Comparison of ENCODE assay signal across 17 cellular contexts in genomic region chr2:239392072-239392357, GRCh38. TPM values are rescaled to one million over a fixed set of nuclear protein-coding genes. Genes with fewer than 3 reads are reported as not detected.
DNase-seq lines count a peak whose midpoint lies in the region; ATAC-seq, FAIRE-seq and TF ChIP-seq lines count a peak whose summit lies in the region.
"Had no signal": no experiment of that assay in that cellular context is flagged by ENCODE, and none has a peak within 500 bp of the region (broad histone marks: within the 10 kb centered on the region; RNA-seq: fewer than 3 reads in every experiment).

No MANE protein-coding gene starts in this region.

- H3K4me1 ChIP-seq in DND-41 (ENCODE audit: insufficient read depth, low read length): peaks cover 61% of the 10 kb centered on the region
- H3K4me1 ChIP-seq in H1 (replicated peaks in 1 of 4; ENCODE audit: control insufficient read depth in 3 of 4, insufficient read depth in 4 of 4, low read length in 3 of 4): peaks cover 0 to 9% (median 4%) of the 10 kb centered on the region in 4 experiments; a peak in 3 of 7 replicates
- H3K4me1 ChIP-seq: A549 had no signal

- H3K79me1 ChIP-seq in H1 (ENCODE audit: low read depth, low read length): peaks cover 20% of the 10 kb centered on the region

- H3K79me2 ChIP-seq in DND-41 (ENCODE audit: insufficient read depth, low read length): peaks cover 100% of the 10 kb centered on the region
- H3K79me2 ChIP-seq in H1 (ENCODE audit: control insufficient read depth in 1 of 2, insufficient read depth in 2 of 2, low read length in 2 of 2): peaks cover 7 to 92% of the 10 kb centered on the region in 2 experiments; a peak in 3 of 4 replicates

- no peak overlapping the region for H2BK15ac ChIP-seq in H1 (ENCODE audit: low read length)

- CTCF ChIA-PET in H1 (lab: Charles Lee; ENCODE audit: partially characterized antibody): interaction anchor here (2.1 to 5.4 kb wide), 2 partner anchors 11 to 21 kb away, joined by 4 to 30 read pairs; no protein-coding TSS in a partner anchor

- H4K20me1 ChIP-seq in DND-41 (ENCODE audit: insufficient read depth, low read length): peaks cover 95% of the 10 kb centered on the region
- peaks cover 32 to 40% of the 10 kb centered on the region in 2 experiments for H4K20me1 ChIP-seq in H1 (replicated peaks in 1 of 2; ENCODE audit: control insufficient read depth in 1 of 2, insufficient read depth in 2 of 2, low read length in 2 of 2)

- 98% methylated on average over 11 of the region's 12 CpGs; no CpG with 5 or more reads in 1 of the 2 experiments for WGBS in H1 (ENCODE audit: extremely low coverage in 1 of 2, insufficient coverage in 1 of 2, insufficient read length in 1 of 2, insufficient replicate concordance in 2 of 2, low coverage in 1 of 2, low lambda C conversion rate in 2 of 2, missing lambda C conversion rate in 1 of 2), 2 experiments

- no peak overlapping the region for H2AK5ac ChIP-seq in H1 (ENCODE audit: low read depth, low read length)

- TF ChIP-seq POLR2A in H1 (IDR thresholded peaks at IDR 0.05; ENCODE audit: control extremely low read depth in 1 of 2, low read depth in 2 of 2, low read length in 2 of 2): no peak

- TF ChIP-seq CTCF in D721Med (IDR thresholded peaks at IDR 0.05; ENCODE audit: insufficient read depth, missing control alignments) (no peak), DND-41 (IDR thresholded peaks at IDR 0.05; ENCODE audit: borderline replicate concordance, extremely low read depth, low read length, poor library complexity, severe bottlenecking) (no peak), H1 (IDR thresholded peaks at IDR 0.05; ENCODE audit: control extremely low read depth in 1 of 3, insufficient read depth in 1 of 3, low read depth in 1 of 3, low read length in 3 of 3) (no peak)

- no peaks in the 10 kb centered on the region for H3K9me3 ChIP-seq in DND-41 (ENCODE audit: insufficient read depth, low read length, severe bottlenecking)
- no peaks in the 10 kb centered on the region for H3K9me3 ChIP-seq in H1 (ENCODE audit: insufficient read depth in 2 of 2, low read depth in 1 of 2, low read length in 1 of 2)
- H3K9me3 ChIP-seq: A549, BE2C, HAP-1 had no signal

- H3K4me2 ChIP-seq in DND-41 (ENCODE audit: insufficient read depth, low read length) (peak overlapping the region; percentile 25; the same call in 1 of the 2 replicates), H1 (ENCODE audit: insufficient read depth in 1 of 2, low read depth in 2 of 2, low read length in 2 of 2) (no peak overlapping the region)
- H3K4me2 ChIP-seq: A549, GM23338 had no signal

- peak overlapping the region; percentile 16; the same call in 1 of the 2 replicates for H3K9ac ChIP-seq in DND-41 (ENCODE audit: low read depth, low read length)
- no peak overlapping the region for H3K9ac ChIP-seq in H1 (replicated peaks in 1 of 4; ENCODE audit: extremely low read depth in 1 of 4, low read depth in 3 of 4, low read length in 3 of 4)

- H4K8ac ChIP-seq in H1 (ENCODE audit: extremely low read depth, insufficient read depth, low read length): peak overlapping the region; percentile 82

- no peak overlapping the region for H3K56ac ChIP-seq in H1 (replicated peaks; ENCODE audit: insufficient read length, low read depth, low read length)

- ATAC-seq in DND-41 (ENCODE audit: insufficient read depth, low read depth): no peak
- no peak for ATAC-seq in HG03354 (IDR thresholded peaks at IDR 0.05; ENCODE audit: poor library complexity, severe bottlenecking, unreplicated experiment)
- no peak for ATAC-seq in HG02970 (IDR thresholded peaks at IDR 0.05; ENCODE audit: low FRiP score, unreplicated experiment)
- ATAC-seq: A549 had no signal

- no peak overlapping the region for H2BK120ac ChIP-seq in H1 (replicated peaks; ENCODE audit: low read depth, low read length)

- H3K27me3 ChIP-seq in DND-41 (ENCODE audit: insufficient read depth, low read length, poor library complexity): no peaks in the 10 kb centered on the region
- no peaks in the 10 kb centered on the region for H3K27me3 ChIP-seq in H1 (replicated peaks in 1 of 4; ENCODE audit: control insufficient read depth in 3 of 4, extremely low read depth in 1 of 4, insufficient read depth in 3 of 4, low read length in 3 of 4)
- H3K27me3 ChIP-seq: BE2C had no signal

- no peak overlapping the region for H3K23ac ChIP-seq in H1 (ENCODE audit: insufficient read length)

- H3K14ac ChIP-seq in H1 (ENCODE audit: insufficient read length): no peak overlapping the region

- DNase-seq in D721Med (ENCODE audit: insufficient read length, low spot score) (peak; percentile 5), DND-41 (no peak), H1 (ENCODE audit: low read depth in 1 of 2, low spot score in 2 of 2) (no peak), retina (peak; percentile 31)
- no peak for DNase-seq in activated T-cell treated with anti-CD3 and anti-CD28 coated beads, Interleukin-2, amount 50 U/mL, for 48 hours
- DNase-seq: CD4-positive, alpha-beta memory T cell; DMS153; GDM1 had no signal

- H4K5ac ChIP-seq in H1 (ENCODE audit: insufficient read length, low read depth, low read length): no peak overlapping the region

- H2AFZ ChIP-seq in DND-41 (ENCODE audit: low read depth, low read length) (no peak overlapping the region), H1 (ENCODE audit: low read length) (no peak overlapping the region)
- H2AFZ ChIP-seq: GM23338 had no signal

- POLR2A ChIA-PET in H1 (lab: Charles Lee; ENCODE audit: partially characterized antibody): interaction anchor here (1.3 to 2.1 kb wide), 3 partner anchors 9 to 40 kb away, joined by 3 to 9 read pairs (median 7); partner anchors contain the start of gene HDAC4

- H2BK5ac ChIP-seq in H1 (ENCODE audit: low read depth, low read length): no peak overlapping the region

- H3K36me3 ChIP-seq in DND-41 (ENCODE audit: insufficient read depth, low read length) (peaks cover 89% of the 10 kb centered on the region), H1 (ENCODE audit: control insufficient read depth in 2 of 4, insufficient read depth in 4 of 4, low read length in 3 of 4) (no peaks in the 10 kb centered on the region; a peak in 1 of 8 replicates)
- H3K36me3 ChIP-seq: HAP-1 had no signal

- no peak for TF ChIP-seq RAD21 in H1 (IDR thresholded peaks at IDR 0.05 in 1 of 2, conservative IDR thresholded peaks at IDR 0.05 in 1 of 2; ENCODE audit: low read depth in 2 of 2, low read length in 2 of 2)

- no peak overlapping the region for H3K4me3 ChIP-seq in DND-41 (ENCODE audit: low read depth in 1 of 2, low read length in 2 of 2)
- H3K4me3 ChIP-seq in H1 (ENCODE audit: extremely low read depth in 1 of 4, insufficient read depth in 2 of 4, low read depth in 3 of 4, low read length in 4 of 4): no peak overlapping the region
- H3K4me3 ChIP-seq: A549, GM23338, HAP-1 had no signal

- TF ChIP-seq EP300 in H1 (IDR thresholded peaks at IDR 0.05; ENCODE audit: borderline replicate concordance in 1 of 2, low read depth in 2 of 2, low read length in 2 of 2): no peak

- no peak overlapping the region for H2BK12ac ChIP-seq in H1 (ENCODE audit: low read depth, low read length)

- H3K23me2 ChIP-seq in H1 (ENCODE audit: low read depth, low read length): no peaks in the 10 kb centered on the region

- H2BK20ac ChIP-seq in H1 (ENCODE audit: low read length): no peak overlapping the region

- H4K91ac ChIP-seq in H1 (replicated peaks; ENCODE audit: insufficient read length, low read length): no peak overlapping the region

- FAIRE-seq in D721Med (lab: Jason Lieb, UNC) (no peak), H1 (lab: Jason Lieb, UNC) (no peak)
- FAIRE-seq: A549, GM12892, HTR-8/SVneo had no signal

- no peak overlapping the region for H3K4ac ChIP-seq in H1 (replicated peaks; ENCODE audit: insufficient read length, low read depth, low read length)

- H3K18ac ChIP-seq in H1 (ENCODE audit: extremely low read depth, low read length): no peak overlapping the region; the same call in 1 of the 2 replicates

- H3K27ac ChIP-seq in DND-41 (ENCODE audit: low read length) (peak overlapping the region; percentile 58; the same call in 1 of the 2 replicates), H1 (ENCODE audit: low read depth, low read length) (no peak overlapping the region)
- H3K27ac ChIP-seq: A549, C4-2B had no signal

TF ChIP-seq in H1, 55 proteins besides CTCF, POLR2A, EP300 and RAD21:
- TF ChIP-seq TEAD4 (IDR thresholded peaks at IDR 0.05; ENCODE audit: low read depth, low read length): no peak
- no peak for TF ChIP-seq KDM4A (IDR thresholded peaks at IDR 0.05; ENCODE audit: low read depth, low read length, severe bottlenecking)
- no peak for TF ChIP-seq MAX (IDR thresholded peaks at IDR 0.05)
- no peak for TF ChIP-seq SUZ12 (IDR thresholded peaks at IDR 0.05; ENCODE audit: low read length)
- no peak for TF ChIP-seq TBP (IDR thresholded peaks at IDR 0.05; ENCODE audit: low read depth, low read length)
- no peak for TF ChIP-seq ATF3 (IDR thresholded peaks at IDR 0.05; ENCODE audit: insufficient read depth, low read depth, low read length)
- TF ChIP-seq MAFK (IDR thresholded peaks at IDR 0.05; ENCODE audit: low read depth, low read length): no peak
- TF ChIP-seq SRF (IDR thresholded peaks at IDR 0.05; ENCODE audit: low read depth, low read length): no peak
- TF ChIP-seq BRCA1 (IDR thresholded peaks at IDR 0.05; ENCODE audit: low read depth, low read length): no peak
- no peak for TF ChIP-seq GABPA (IDR thresholded peaks at IDR 0.05; ENCODE audit: borderline replicate concordance, insufficient read depth, low read length)

RNA-seq across cellular contexts. Expression of gene HDAC4, which starts 8.8 kb away (rescaled TPM):
- total RNA-seq in H1 (2021; fragmentation: NEBNext Ultra II Directional; extraction: Animal tissue kit (Norgen Biotek cat#: 25700)): 31.3 and 31.5 TPM in 2 replicates
- polyA plus RNA-seq in H1 (2011; rRNA removed): 15.4 and 31.2 TPM in 2 replicates
- 14.3 TPM for polyA plus RNA-seq in H1 (2011; cell fraction: cytosol; rRNA removed)
- polyA plus RNA-seq in H1 (2011; cell fraction: nucleus; rRNA removed): 24.1 TPM
- polyA plus RNA-seq in H1 (2012, experiment 1 of 2): 9.7 to 17.8 TPM (median 12.6 TPM) in 4 replicates
- polyA plus RNA-seq in H1 (2012, experiment 2 of 2): 5.0 TPM
- 14.8 TPM for polyA plus RNA-seq in H1 (2013, experiment 1 of 2)
- 12.6 TPM for polyA plus RNA-seq in H1 (2013, experiment 2 of 2)
- 35.1 and 38.5 TPM in 2 replicates for polyA minus RNA-seq in H1 (2011; rRNA and poly(A)+ RNA removed)
- polyA minus RNA-seq in H1 (2011; cell fraction: cytosol; rRNA and poly(A)+ RNA removed): 26.3 TPM
- 47.3 TPM for polyA minus RNA-seq in H1 (2011; cell fraction: nucleus; rRNA and poly(A)+ RNA removed)

Comparison
In these comparisons a context has a peak if more than half of its experiments do, and no peak if none do; other contexts are left out.
1. DNase-seq: peak in D721Med (single experiment) and retina (single experiment); none in DND-41 (single experiment), H1 (0 of 2) and activated T-cell treated with anti-CD3 and anti-CD28 coated beads, Interleukin-2, amount 50 U/mL, for 48 hours (0 of 2).